21 cellular contexts compared by ENCODE assay signal in genomic region chr16:57649443-57649751, GRCh38. TPM values are rescaled to one million over a fixed set of nuclear protein-coding genes. Genes with fewer than 3 reads are reported as not detected.
DNase-seq lines count a peak whose midpoint lies in the region; ATAC-seq, FAIRE-seq and TF ChIP-seq lines count a peak whose summit lies in the region.
"Had no signal": no experiment of that assay in that cellular context is flagged by ENCODE, and none has a peak within 500 bp of the region (broad histone marks: within the 10 kb centered on the region; RNA-seq: fewer than 3 reads in every experiment).

No MANE protein-coding gene starts in this region.

- DNase-seq in activated CD4-positive, alpha-beta T cell treated with anti-CD3 and anti-CD28 coated beads, Interleukin-2, amount 10 ng/mL, durations not matched to agents 7 days and 5 days, result no peak
- DNase-seq in activated CD4-positive, alpha-beta T cell treated with anti-CD3 and anti-CD28 coated beads, Interleukin-2, amount 50 U/mL, for 4 hours, result no peak
- no peak for DNase-seq in CD4-positive, CD25-positive, alpha-beta regulatory T cell
- DNase-seq in activated CD8-positive, alpha-beta T cell treated with anti-CD3 and anti-CD28 coated beads, Interleukin-2, amount 10 ng/mL, durations not matched to agents 7 days and 5 days, result no peak
- no peak for DNase-seq in natural killer cell
- DNase-seq in NCI-H2107 (lab: John Stamatoyannopoulos, UW), result no peak
- no peak for DNase-seq in BE2C
- DNase-seq in D721Med (ENCODE audit: insufficient read length, low spot score), result no peak
- DNase-seq: cerebellar nuclear complex had no signal

- H3K9me3 Mint-ChIP-seq in activated CD4-positive, alpha-beta T cell treated with anti-CD3 and anti-CD28 coated beads, Interleukin-2, amount 10 ng/mL, durations not matched to agents 7 days and 5 days, result no peaks in the 10 kb centered on the region
- no peaks in the 10 kb centered on the region for H3K9me3 Mint-ChIP-seq in CD4-positive, CD25-positive, alpha-beta regulatory T cell
- H3K9me3 Mint-ChIP-seq in activated CD8-positive, alpha-beta T cell treated with anti-CD3 and anti-CD28 coated beads, Interleukin-2, amount 10 ng/mL, durations not matched to agents 7 days and 5 days (ENCODE audit: insufficient read depth), result no peaks in the 10 kb centered on the region
- H3K9me3 Mint-ChIP-seq in natural killer cell, result no peaks in the 10 kb centered on the region
- H3K9me3 Mint-ChIP-seq: activated CD4-positive, alpha-beta memory T cell treated with anti-CD3 and anti-CD28 coated beads for 36 hours; nephron; stimulated activated naive B cell treated with anti-CD40 and anti-IgM and Interleukin-4, amounts not matched to agents 10 μg/mL and 1 μg/mL and 100 μg/mL, for 72 hours had no signal

- intact Hi-C loops in natural killer cell (cut with micrococcal nuclease), result loop anchor here (1.0 to 5.0 kb wide), 7 partner anchors 17 to 117 kb away; partner anchors contain the start of gene KATNB1

- FAIRE-seq in D721Med (lab: Jason Lieb, UNC), result no peak

- peaks cover 14% of the 10 kb centered on the region for H3K4me1 ChIP-seq in CD4-positive, CD25-positive, alpha-beta regulatory T cell (ENCODE audit: control insufficient read depth, insufficient read depth, low read length, poor library complexity, severe bottlenecking)
- no peaks in the 10 kb centered on the region for H3K4me1 ChIP-seq in BE2C

- no peaks in the 10 kb centered on the region for H3K36me3 ChIP-seq in CD4-positive, CD25-positive, alpha-beta regulatory T cell (ENCODE audit: control insufficient read depth, insufficient read depth, low read length)
- H3K36me3 ChIP-seq in BE2C, result no peaks in the 10 kb centered on the region

- H3K27me3 Mint-ChIP-seq in activated CD4-positive, alpha-beta T cell treated with anti-CD3 and anti-CD28 coated beads, Interleukin-2, amount 10 ng/mL, durations not matched to agents 7 days and 5 days, result no peaks in the 10 kb centered on the region
- peaks cover 16% of the 10 kb centered on the region for H3K27me3 Mint-ChIP-seq in CD4-positive, CD25-positive, alpha-beta regulatory T cell
- no peaks in the 10 kb centered on the region for H3K27me3 Mint-ChIP-seq in activated CD8-positive, alpha-beta T cell treated with anti-CD3 and anti-CD28 coated beads, Interleukin-2, amount 10 ng/mL, durations not matched to agents 7 days and 5 days (ENCODE audit: low read depth)
- H3K27me3 Mint-ChIP-seq in natural killer cell (ENCODE audit: low read depth in 2 of 2), result no peaks in the 10 kb centered on the region
- H3K27me3 Mint-ChIP-seq: activated CD4-positive, alpha-beta memory T cell treated with anti-CD3 and anti-CD28 coated beads for 36 hours had no signal

- H3K27me3 ChIP-seq in CD4-positive, CD25-positive, alpha-beta regulatory T cell (ENCODE audit: control insufficient read depth, insufficient read depth, low read length), result no peaks in the 10 kb centered on the region
- no peaks in the 10 kb centered on the region for H3K27me3 ChIP-seq in BE2C

- CTCF ChIA-PET in activated CD4-positive, alpha-beta T cell treated with anti-CD3 and anti-CD28 coated beads, Interleukin-2, amount 10 ng/mL, durations not matched to agents 7 days and 5 days (lab: Charles Lee), result interaction anchor here (0.6 to 6.1 kb wide), 29 partner anchors 9 to 189 kb away, joined by 3 to 69 read pairs (median 4); partner anchors contain the start of genes ADGRG1 and ADGRG5
- CTCF ChIA-PET in activated CD8-positive, alpha-beta T cell treated with anti-CD3 and anti-CD28 coated beads, Interleukin-2, amount 10 ng/mL, durations not matched to agents 7 days and 5 days (lab: Charles Lee), result interaction anchor here (0.6 to 9.3 kb wide), 20 partner anchors 12 to 118 kb away, joined by 3 to 244 read pairs (median 4); partner anchors contain the start of genes ADGRG3, ADGRG5 and KATNB1

- no peak overlapping the region for H3K4me3 Mint-ChIP-seq in activated CD4-positive, alpha-beta T cell treated with anti-CD3 and anti-CD28 coated beads, Interleukin-2, amount 10 ng/mL, durations not matched to agents 7 days and 5 days
- no peak overlapping the region for H3K4me3 Mint-ChIP-seq in CD4-positive, CD25-positive, alpha-beta regulatory T cell
- H3K4me3 Mint-ChIP-seq in activated CD8-positive, alpha-beta T cell treated with anti-CD3 and anti-CD28 coated beads, Interleukin-2, amount 10 ng/mL, durations not matched to agents 7 days and 5 days, result no peak overlapping the region
- H3K4me3 Mint-ChIP-seq in natural killer cell, result peak overlapping the region; percentile 93
- H3K4me3 Mint-ChIP-seq: activated CD4-positive, alpha-beta memory T cell treated with anti-CD3 and anti-CD28 coated beads for 36 hours; nephron; stimulated activated naive B cell treated with anti-CD40 and anti-IgM and Interleukin-4, amounts not matched to agents 10 μg/mL and 1 μg/mL and 100 μg/mL, for 72 hours had no signal

- no peaks in the 10 kb centered on the region for H3K36me3 Mint-ChIP-seq in activated CD4-positive, alpha-beta T cell treated with anti-CD3 and anti-CD28 coated beads, Interleukin-2, amount 10 ng/mL, durations not matched to agents 7 days and 5 days (ENCODE audit: low read depth)
- no peaks in the 10 kb centered on the region for H3K36me3 Mint-ChIP-seq in CD4-positive, CD25-positive, alpha-beta regulatory T cell
- H3K36me3 Mint-ChIP-seq in activated CD8-positive, alpha-beta T cell treated with anti-CD3 and anti-CD28 coated beads, Interleukin-2, amount 10 ng/mL, durations not matched to agents 7 days and 5 days (ENCODE audit: low read depth), result no peaks in the 10 kb centered on the region
- H3K36me3 Mint-ChIP-seq in natural killer cell, result peaks cover 11% of the 10 kb centered on the region
- H3K36me3 Mint-ChIP-seq: activated CD4-positive, alpha-beta memory T cell treated with anti-CD3 and anti-CD28 coated beads for 36 hours; stimulated activated naive B cell treated with anti-CD40 and anti-IgM and Interleukin-4, amounts not matched to agents 10 μg/mL and 1 μg/mL and 100 μg/mL, for 72 hours had no signal

- H3K27ac ChIP-seq in CD4-positive, CD25-positive, alpha-beta regulatory T cell (ENCODE audit: insufficient read depth, low read length, poor library complexity, severe bottlenecking), result no peak overlapping the region
- H3K27ac ChIP-seq: SK-N-MC, suprapubic skin had no signal

- no peak overlapping the region for H3K4me3 ChIP-seq in CD4-positive, CD25-positive, alpha-beta regulatory T cell (ENCODE audit: low read depth, low read length)
- no peak overlapping the region for H3K4me3 ChIP-seq in BE2C (ENCODE audit: low read depth, low read length)
- H3K4me3 ChIP-seq: mucosa of descending colon, SK-N-MC, suprapubic skin, upper lobe of right lung had no signal

- POLR2A ChIA-PET in activated CD4-positive, alpha-beta T cell treated with anti-CD3 and anti-CD28 coated beads, Interleukin-2, amount 10 ng/mL, durations not matched to agents 7 days and 5 days (lab: Charles Lee), result no interaction called here
- POLR2A ChIA-PET in activated CD8-positive, alpha-beta T cell treated with anti-CD3 and anti-CD28 coated beads, Interleukin-2, amount 10 ng/mL, durations not matched to agents 7 days and 5 days (lab: Charles Lee), result interaction anchor here (5.4 kb wide), 1 partner anchor 57 kb away, joined by 33 read pairs; no protein-coding TSS in a partner anchor

- peaks cover 40% of the 10 kb centered on the region for H3K4me1 Mint-ChIP-seq in activated CD4-positive, alpha-beta T cell treated with anti-CD3 and anti-CD28 coated beads, Interleukin-2, amount 10 ng/mL, durations not matched to agents 7 days and 5 days
- H3K4me1 Mint-ChIP-seq in CD4-positive, CD25-positive, alpha-beta regulatory T cell, result peaks cover 0 to 22% (median 11%) of the 10 kb centered on the region in 4 donors
- peaks cover 59% of the 10 kb centered on the region for H3K4me1 Mint-ChIP-seq in activated CD8-positive, alpha-beta T cell treated with anti-CD3 and anti-CD28 coated beads, Interleukin-2, amount 10 ng/mL, durations not matched to agents 7 days and 5 days (ENCODE audit: low read depth)
- H3K4me1 Mint-ChIP-seq in natural killer cell, result peaks cover 68 to 70% of the 10 kb centered on the region in 2 donors

- no peak for TF ChIP-seq CTCF in natural killer cell (IDR thresholded peaks at IDR 0.05)
- TF ChIP-seq CTCF in BE2C (IDR thresholded peaks at IDR 0.05; ENCODE audit: low read depth, low read length), result no peak
- no peak for TF ChIP-seq CTCF in D721Med (IDR thresholded peaks at IDR 0.05; ENCODE audit: insufficient read depth, missing control alignments)

- peak overlapping the region; percentile 77 for H3K27ac Mint-ChIP-seq in activated CD4-positive, alpha-beta T cell treated with anti-CD3 and anti-CD28 coated beads, Interleukin-2, amount 10 ng/mL, durations not matched to agents 7 days and 5 days
- peak overlapping the region in 2 of 3 donors; percentile 20 to 38 for H3K27ac Mint-ChIP-seq in CD4-positive, CD25-positive, alpha-beta regulatory T cell
- H3K27ac Mint-ChIP-seq in activated CD8-positive, alpha-beta T cell treated with anti-CD3 and anti-CD28 coated beads, Interleukin-2, amount 10 ng/mL, durations not matched to agents 7 days and 5 days, result peak overlapping the region; percentile 82
- H3K27ac Mint-ChIP-seq in natural killer cell, result peak overlapping the region; percentile 91 to 96
- H3K27ac Mint-ChIP-seq: activated CD4-positive, alpha-beta memory T cell treated with anti-CD3 and anti-CD28 coated beads for 36 hours had no signal

- H3K9me3 ChIP-seq in CD4-positive, CD25-positive, alpha-beta regulatory T cell (ENCODE audit: control insufficient read depth in 2 of 2, low read length in 2 of 2), result no peaks in the 10 kb centered on the region
- no peaks in the 10 kb centered on the region for H3K9me3 ChIP-seq in BE2C
- H3K9me3 ChIP-seq: mucosa of descending colon, suprapubic skin, upper lobe of right lung had no signal

- ATAC-seq in CD4-positive, CD25-positive, alpha-beta regulatory T cell (ENCODE audit: low read depth in 2 of 2), result no peak
- no peak for ATAC-seq in activated CD8-positive, alpha-beta T cell treated with anti-CD3 and anti-CD28 coated beads, Interleukin-2, amount 10 ng/mL, durations not matched to agents 7 days and 5 days
- no peak for ATAC-seq in natural killer cell

RNA-seq across cellular contexts. Expression of gene ADGRG3, which starts 18.7 kb away (rescaled TPM):
- not detected for total RNA-seq in activated CD4-positive, alpha-beta T cell treated with anti-CD3 and anti-CD28 coated beads, Interleukin-2, amount 10 ng/mL, durations not matched to agents 7 days and 5 days
- total RNA-seq in CD4-positive, CD25-positive, alpha-beta regulatory T cell, result 0.32 TPM
- polyA plus RNA-seq in CD4-positive, CD25-positive, alpha-beta regulatory T cell, result not detected
- total RNA-seq in activated CD8-positive, alpha-beta T cell treated with anti-CD3 and anti-CD28 coated beads, Interleukin-2, amount 10 ng/mL, durations not matched to agents 7 days and 5 days, result under 1 TPM in 1 of 2 experiments, not detected in 1; 0.13 TPM
- total RNA-seq in natural killer cell, result 10 to 100 TPM; 16.6 to 57.3 (median 20.7) TPM
- polyA plus RNA-seq in BE2C (2012; ENCODE audit: insufficient read depth, insufficient read length, low read depth), result not detected
- total RNA-seq: A172; activated CD4-positive, alpha-beta memory T cell treated with anti-CD3 and anti-CD28 coated beads for 36 hours; fibroblast of lung; osteocyte; T-helper 1 cell treated with Interleukin-12 subunit alpha and Interleukin-12 subunit beta and Interleukin-4 antibody, amounts not matched to agents 30 ng/mL and 1 ng/mL, for 36 hours had no signal
- polyA plus RNA-seq: fibroblast of lung had no signal

RNA-seq across cellular contexts. Expression of gene ADGRG1, which starts 21.0 kb away (rescaled TPM):
- total RNA-seq in activated CD4-positive, alpha-beta T cell treated with anti-CD3 and anti-CD28 coated beads, Interleukin-2, amount 10 ng/mL, durations not matched to agents 7 days and 5 days, result 1 to 10 TPM; 2.2 to 2.9 TPM
- 1.2 TPM for total RNA-seq in CD4-positive, CD25-positive, alpha-beta regulatory T cell
- polyA plus RNA-seq in CD4-positive, CD25-positive, alpha-beta regulatory T cell, result under 1 TPM in 3 of 4 donors, not detected in 1; 0.16 to 0.48 (median 0.33) TPM
- total RNA-seq in activated CD8-positive, alpha-beta T cell treated with anti-CD3 and anti-CD28 coated beads, Interleukin-2, amount 10 ng/mL, durations not matched to agents 7 days and 5 days, result 1 to 10 TPM; 3.3 to 3.7 TPM
- 100 to 1,000 TPM; 830 to 949 (median 858) TPM for total RNA-seq in natural killer cell
- 2.7 TPM for polyA plus RNA-seq in BE2C (2012; ENCODE audit: insufficient read depth, insufficient read length, low read depth)

RNA-seq across cellular contexts. Expression of gene DRC7, which starts 45.2 kb away (rescaled TPM):
- not detected for total RNA-seq in activated CD4-positive, alpha-beta T cell treated with anti-CD3 and anti-CD28 coated beads, Interleukin-2, amount 10 ng/mL, durations not matched to agents 7 days and 5 days
- not detected for total RNA-seq in CD4-positive, CD25-positive, alpha-beta regulatory T cell
- polyA plus RNA-seq in CD4-positive, CD25-positive, alpha-beta regulatory T cell, result not detected
- total RNA-seq in activated CD8-positive, alpha-beta T cell treated with anti-CD3 and anti-CD28 coated beads, Interleukin-2, amount 10 ng/mL, durations not matched to agents 7 days and 5 days, result under 1 TPM; 0.55 to 0.66 TPM
- under 1 TPM in 1 of 3 donors, not detected in 2; 0.33 TPM for total RNA-seq in natural killer cell
- not detected for polyA plus RNA-seq in BE2C (2012; ENCODE audit: insufficient read depth, insufficient read length, low read depth)
- total RNA-seq: A172; activated CD4-positive, alpha-beta memory T cell treated with anti-CD3 and anti-CD28 coated beads for 36 hours; fibroblast of lung; left cardiac atrium; mucosa of descending colon; osteocyte; suprapubic skin; T-helper 1 cell treated with Interleukin-12 subunit alpha and Interleukin-12 subunit beta and Interleukin-4 antibody, amounts not matched to agents 30 ng/mL and 1 ng/mL, for 36 hours; upper lobe of right lung had no signal
- polyA plus RNA-seq: fibroblast of lung had no signal

Comparison
In these comparisons a context has a peak if more than half of its experiments do, and no peak if none do; other contexts are left out.
1. H3K27ac Mint-ChIP-seq: peak in every context shown above with its lines; median percentile 94 in natural killer cell; 82 in activated CD8-positive, alpha-beta T cell treated with anti-CD3 and anti-CD28 coated beads, Interleukin-2, amount 10 ng/mL, durations not matched to agents 7 days and 5 days; 77 in activated CD4-positive, alpha-beta T cell treated with anti-CD3 and anti-CD28 coated beads, Interleukin-2, amount 10 ng/mL, durations not matched to agents 7 days and 5 days; 29 in CD4-positive, CD25-positive, alpha-beta regulatory T cell.
2. RNA of gene ADGRG3, which starts 18.7 kb away (total RNA-seq): 16.6 to 57.3 TPM in natural killer cell; 0.32 TPM in CD4-positive, CD25-positive, alpha-beta regulatory T cell (single experiment), 0.13 TPM in activated CD8-positive, alpha-beta T cell treated with anti-CD3 and anti-CD28 coated beads, Interleukin-2, amount 10 ng/mL, durations not matched to agents 7 days and 5 days and not detected in activated CD4-positive, alpha-beta T cell treated with anti-CD3 and anti-CD28 coated beads, Interleukin-2, amount 10 ng/mL, durations not matched to agents 7 days and 5 days; every median in the first group is over 10 times any median in the second.
3. RNA of gene ADGRG1, which starts 21.0 kb away (total RNA-seq): 830 to 949 TPM in natural killer cell; 3.3 to 3.7 TPM in activated CD8-positive, alpha-beta T cell treated with anti-CD3 and anti-CD28 coated beads, Interleukin-2, amount 10 ng/mL, durations not matched to agents 7 days and 5 days, 2.2 to 2.9 TPM in activated CD4-positive, alpha-beta T cell treated with anti-CD3 and anti-CD28 coated beads, Interleukin-2, amount 10 ng/mL, durations not matched to agents 7 days and 5 days and 1.2 TPM in CD4-positive, CD25-positive, alpha-beta regulatory T cell (single experiment); every median in the first group is over 100 times any median in the second.